ENCODE assay signal across 17 cellular contexts in genomic region chr13:99985886-99986527, GRCh38. TPM values are rescaled to one million over a fixed set of nuclear protein-coding genes. Genes with fewer than 3 reads are reported as not detected.
A peak's percentile ranks its signal among the peaks of the same experiment; 100 is the strongest.
DNase-seq lines count a peak whose midpoint lies in the region; ATAC-seq, FAIRE-seq and TF ChIP-seq lines count a peak whose summit lies in the region.
"Had no signal": no experiment of that assay in that cellular context is flagged by ENCODE, and none has a peak within 500 bp of the region (broad histone marks: within the 10 kb centered on the region; RNA-seq: fewer than 3 reads in every experiment).

No MANE protein-coding gene starts in this region.

- TF ChIP-seq EP300 in esophagus muscularis mucosa (IDR thresholded peaks at IDR 0.05), result no peak

- peaks cover 31 to 100% (median 94%) of the 10 kb centered on the region in 4 donors for H3K27me3 ChIP-seq in esophagus muscularis mucosa

- H3K4me1 Mint-ChIP-seq in activated T-cell treated with anti-CD3 and anti-CD28 coated beads, Interleukin-2, amount 50 U/mL, for 72 hours (ENCODE audit: low read depth), result peaks cover 24% of the 10 kb centered on the region
- peaks cover 15% of the 10 kb centered on the region for H3K4me1 Mint-ChIP-seq in stimulated activated effector memory CD8-positive, alpha-beta T cell treated with anti-CD3 and anti-CD28 coated beads, Interleukin-12 subunit alpha, Interleukin-12 subunit beta, amount 100 ng/mL, for 72 hours

- intact Hi-C loops in esophagus muscularis mucosa (cut with DNase I), result loop anchor here (10.0 kb wide), 1 partner anchor 99 kb away; the partner anchor contains the start of gene PCCA
- intact Hi-C loops in posterior vena cava (cut with DNase I), result no loop called here

- peaks cover 4 to 6% of the 10 kb centered on the region in 2 donors for H3K36me3 Mint-ChIP-seq in activated T-cell treated with anti-CD3 and anti-CD28 coated beads, Interleukin-2, amount 50 U/mL, for 72 hours (ENCODE audit: insufficient read depth in 2 of 2)
- peaks cover 51% of the 10 kb centered on the region for H3K36me3 Mint-ChIP-seq in stimulated activated effector memory CD8-positive, alpha-beta T cell treated with anti-CD3 and anti-CD28 coated beads, Interleukin-12 subunit alpha, Interleukin-12 subunit beta, amount 100 ng/mL, for 72 hours

- peak; percentile 37 for FAIRE-seq in TTC549 (lab: Jason Lieb, UNC)
- FAIRE-seq in frontal cortex (lab: Jason Lieb, UNC), result no peak

- H3K4me3 Mint-ChIP-seq in activated T-cell treated with anti-CD3 and anti-CD28 coated beads, Interleukin-2, amount 50 U/mL, for 72 hours, result peak overlapping the region in 1 of 2 donors; percentile 68
- H3K4me3 Mint-ChIP-seq in stimulated activated effector memory CD8-positive, alpha-beta T cell treated with anti-CD3 and anti-CD28 coated beads, Interleukin-12 subunit alpha, Interleukin-12 subunit beta, amount 100 ng/mL, for 72 hours, result no peak overlapping the region

- no peak for DNase-seq in activated T-cell treated with anti-CD3 and anti-CD28 coated beads, Interleukin-2, amount 50 U/mL, for 72 hours
- no peak for DNase-seq in activated T-cell treated with anti-CD3 and anti-CD28 coated beads for 4 hours
- DNase-seq in esophagus muscularis mucosa (ENCODE audit: extremely low spot score), result peak; percentile 29
- DNase-seq in stimulated activated effector memory CD8-positive, alpha-beta T cell treated with anti-CD3 and anti-CD28 coated beads, Interleukin-12 subunit alpha, Interleukin-12 subunit beta, amount 100 ng/mL, for 72 hours (ENCODE audit: low spot score in 2 of 2), result no peak
- no peak for DNase-seq in posterior vena cava (ENCODE audit: low spot score)
- no peak for DNase-seq in frontal cortex (ENCODE audit: low spot score in 2 of 2)
- no peak for DNase-seq in stimulated activated CD4-positive, alpha-beta T cell treated with anti-CD3 and anti-CD28 coated beads, Interleukin-4, amount 100 ng/mL, for 1 hour
- DNase-seq: activated CD4-positive, alpha-beta T cell treated with anti-CD3 and anti-CD28 coated beads, Interleukin-2, amount 50 U/mL, for 4 hours; C1 segment of cervical spinal cord; NCI-H1694 had no signal

- 33% methylated on average over 15 of the region's 15 CpGs for WGBS in esophagus muscularis mucosa

- no peak overlapping the region for H3K4me3 ChIP-seq in esophagus muscularis mucosa
- H3K4me3 ChIP-seq: cardiac muscle cell, left lung, vagina had no signal

- peak overlapping the region; percentile 96 for H3K27ac Mint-ChIP-seq in activated T-cell treated with anti-CD3 and anti-CD28 coated beads, Interleukin-2, amount 50 U/mL, for 72 hours
- H3K27ac Mint-ChIP-seq in stimulated activated effector memory CD8-positive, alpha-beta T cell treated with anti-CD3 and anti-CD28 coated beads, Interleukin-12 subunit alpha, Interleukin-12 subunit beta, amount 100 ng/mL, for 72 hours, result peak overlapping the region; percentile 55

- H3K27ac ChIP-seq in esophagus muscularis mucosa (replicated peaks in 1 of 4), result no peak overlapping the region
- H3K27ac ChIP-seq: cardiac muscle cell, left lung, RWPE1, vagina had no signal

- no peak for TF ChIP-seq POLR2A in esophagus muscularis mucosa (IDR thresholded peaks at IDR 0.05; ENCODE audit: low read depth)

- ATAC-seq in activated T-cell treated with anti-CD3 and anti-CD28 coated beads, Interleukin-2, amount 50 U/mL, for 72 hours (replicated peaks in 1 of 2), result no peak
- ATAC-seq in stimulated activated effector memory CD8-positive, alpha-beta T cell treated with anti-CD3 and anti-CD28 coated beads, Interleukin-12 subunit alpha, Interleukin-12 subunit beta, amount 100 ng/mL, for 72 hours, result no peak
- ATAC-seq: left lung, right cardiac atrium had no signal

- no peaks in the 10 kb centered on the region for H3K9me3 ChIP-seq in esophagus muscularis mucosa
- H3K9me3 ChIP-seq: left lung, vagina had no signal

- peaks cover 16 to 68% (median 55%) of the 10 kb centered on the region in 4 donors for H3K4me1 ChIP-seq in esophagus muscularis mucosa

- no peak for TF ChIP-seq CTCF in esophagus muscularis mucosa (IDR thresholded peaks at IDR 0.05)

- H3K36me3 ChIP-seq in esophagus muscularis mucosa, result no peaks in the 10 kb centered on the region
- H3K36me3 ChIP-seq: cardiac muscle cell, left lung, vagina had no signal

- H3K27me3 Mint-ChIP-seq in activated T-cell treated with anti-CD3 and anti-CD28 coated beads, Interleukin-2, amount 50 U/mL, for 72 hours (ENCODE audit: low read depth), result peaks cover 75% of the 10 kb centered on the region

- no peaks in the 10 kb centered on the region for H3K9me3 Mint-ChIP-seq in activated T-cell treated with anti-CD3 and anti-CD28 coated beads, Interleukin-2, amount 50 U/mL, for 72 hours
- H3K9me3 Mint-ChIP-seq in stimulated activated effector memory CD8-positive, alpha-beta T cell treated with anti-CD3 and anti-CD28 coated beads, Interleukin-12 subunit alpha, Interleukin-12 subunit beta, amount 100 ng/mL, for 72 hours, result peaks cover 4% of the 10 kb centered on the region

RNA-seq across cellular contexts. Expression of gene ZIC2, which starts 4.4 kb away (rescaled TPM):
- total RNA-seq in activated T-cell treated with anti-CD3 and anti-CD28 coated beads, Interleukin-2, amount 50 U/mL, for 72 hours, result under 1 TPM in 1 of 2 donors, not detected in 1; 0.25 TPM
- total RNA-seq in esophagus muscularis mucosa, result not detected
- total RNA-seq in posterior vena cava, result under 1 TPM in 1 of 2 donors, not detected in 1; 0.10 TPM
- total RNA-seq in frontal cortex, result 2.4 TPM
- total RNA-seq: fibroblast of villous mesenchyme, left lung, right cardiac atrium, vagina had no signal

RNA-seq across cellular contexts. Expression of gene ZIC5, which starts 14.4 kb away (rescaled TPM):
- total RNA-seq in activated T-cell treated with anti-CD3 and anti-CD28 coated beads, Interleukin-2, amount 50 U/mL, for 72 hours, result not detected
- total RNA-seq in esophagus muscularis mucosa, result not detected
- not detected for total RNA-seq in posterior vena cava
- 1.6 TPM for total RNA-seq in frontal cortex
- total RNA-seq: fibroblast of villous mesenchyme, left lung, right cardiac atrium, vagina had no signal
